1 cellular context compared by ENCODE assay signal in genomic region chr6:34839696-34840352, GRCh38.
TF ChIP-seq lines count a peak whose summit lies in the region.

No MANE protein-coding gene starts in this region.

TF ChIP-seq in K562, 482 proteins besides CTCF, POLR2A, EP300 and RAD21:
- TF ChIP-seq TEAD4 (IDR thresholded peaks at IDR 0.05; ENCODE audit: low read length) (no peak), TEAD4 (CRISPR knock-in tag; IDR thresholded peaks at IDR 0.05; ENCODE audit: borderline replicate concordance) (no peak), PTTG1 (tag; IDR thresholded peaks at IDR 0.05; ENCODE audit: low read depth) (peak; percentile 52; the same call in 1 of the 2 replicates), NFE2 (IDR thresholded peaks at IDR 0.05; ENCODE audit: low read depth) (peak; percentile 93), NONO (IDR thresholded peaks at IDR 0.05; ENCODE audit: low read depth in 2 of 2, low read length in 1 of 2) (no peak), DMBX1 (CRISPR knock-in tag; IDR thresholded peaks at IDR 0.05; ENCODE audit: borderline replicate concordance) (peak; percentile 69; the same call in 1 of the 2 replicates), SIN3A (IDR thresholded peaks at IDR 0.05; ENCODE audit: borderline replicate concordance in 2 of 2, control insufficient read depth in 1 of 2, low read depth in 2 of 2, low read length in 2 of 2) (no peak), NFE2L1 (tag; IDR thresholded peaks at IDR 0.05; ENCODE audit: borderline replicate concordance, low read depth) (peak; percentile 91), ARID1B (IDR thresholded peaks at IDR 0.05) (peak; percentile 22; the same call in 1 of the 2 replicates), MAFF (IDR thresholded peaks at IDR 0.05; ENCODE audit: low read length) (peak; percentile 95), KDM5B (IDR thresholded peaks at IDR 0.05; ENCODE audit: insufficient replicate concordance, low read depth, low read length) (no peak), MTF1 (CRISPR knock-in tag; IDR thresholded peaks at IDR 0.05; ENCODE audit: borderline replicate concordance) (0 out of 2 replicates have a peak, but pooled peaks have one; percentile 23), MAFK (IDR thresholded peaks at IDR 0.05; ENCODE audit: low read length) (peak; percentile 90), NFXL1 (CRISPR knock-in tag; IDR thresholded peaks at IDR 0.05) (no peak), BACH1 (tag; IDR thresholded peaks at IDR 0.05) (peak; percentile 78; the same call in 1 of the 2 replicates), NR2C1 (IDR thresholded peaks at IDR 0.05) (no peak), NR2C1 (tag; IDR thresholded peaks at IDR 0.05) (peak; percentile 74), NR4A1 (CRISPR knock-in tag; IDR thresholded peaks at IDR 0.05) (no peak), NR4A1 (tag; IDR thresholded peaks at IDR 0.05) (peak; percentile 82; the same call in 1 of the 2 replicates), NFIC (IDR thresholded peaks at IDR 0.05) (peak; percentile 59), CHAMP1 (IDR thresholded peaks at IDR 0.05) (no peak), C11orf30 (IDR thresholded peaks at IDR 0.05; ENCODE audit: low read depth) (peak; percentile 93), NCOA1 (IDR thresholded peaks at IDR 0.05; ENCODE audit: low read depth) (no peak), ZNF740 (CRISPR knock-in tag; IDR thresholded peaks at IDR 0.05) (no peak), ZNF740 (tag; IDR thresholded peaks at IDR 0.05) (0 out of 4 replicates have a peak, but pooled peaks of 1 of the 2 experiments have one; percentile 23), CXXC5 (CRISPR knock-in tag; IDR thresholded peaks at IDR 0.05) (peak; percentile 43; the same call in 1 of the 2 replicates), TCF15 (CRISPR knock-in tag; IDR thresholded peaks at IDR 0.05) (0 out of 2 replicates have a peak, but pooled peaks have one; percentile 39), KDM2B (CRISPR knock-in tag; IDR thresholded peaks at IDR 0.05) (no peak), MAFG (tag; conservative IDR thresholded peaks at IDR 0.05) (peak; percentile 97), PURB (CRISPR knock-in tag; IDR thresholded peaks at IDR 0.05; ENCODE audit: low read depth) (no peak), CGGBP1 (CRISPR knock-in tag; IDR thresholded peaks at IDR 0.05) (0 out of 2 replicates have a peak, but pooled peaks have one; percentile 51), PTRF (tag; IDR thresholded peaks at IDR 0.05) (peak; percentile 73; the same call in 1 of the 2 replicates), CBFA2T3 (IDR thresholded peaks at IDR 0.05) (0 out of 2 replicates have a peak, but pooled peaks have one; percentile 5), NR3C1 (CRISPR knock-in tag; IDR thresholded peaks at IDR 0.05) (no peak), JUND (IDR thresholded peaks at IDR 0.05; ENCODE audit: borderline replicate concordance, low read depth, low read length) (no peak), JUND (tag; IDR thresholded peaks at IDR 0.05; ENCODE audit: borderline replicate concordance, low read depth, low read length) (peak; percentile 32; the same call in 1 of the 3 replicates), MECOM (CRISPR knock-in tag; IDR thresholded peaks at IDR 0.05) (peak; percentile 30; the same call in 1 of the 2 replicates), SMAD4 (CRISPR knock-in tag; conservative IDR thresholded peaks at IDR 0.05) (peak; percentile 67), NR1H2 (CRISPR knock-in tag; IDR thresholded peaks at IDR 0.05) (no peak), NCOR1 (IDR thresholded peaks at IDR 0.05) (peak; percentile 22; the same call in 1 of the 2 replicates), ZNF644 (tag; IDR thresholded peaks at IDR 0.05; ENCODE audit: low read depth) (peak; percentile 51; the same call in 1 of the 2 replicates), CTBP1 (IDR thresholded peaks at IDR 0.05; ENCODE audit: borderline replicate concordance) (peak; percentile 23; the same call in 1 of the 2 replicates), ZNF316 (IDR thresholded peaks at IDR 0.05) (peak; percentile 97), ZNF143 (CRISPR knock-in tag; IDR thresholded peaks at IDR 0.05) (no peak), IFI16 (CRISPR knock-in tag; IDR thresholded peaks at IDR 0.05) (no peak)
- TF ChIP-seq, protein P1, sequence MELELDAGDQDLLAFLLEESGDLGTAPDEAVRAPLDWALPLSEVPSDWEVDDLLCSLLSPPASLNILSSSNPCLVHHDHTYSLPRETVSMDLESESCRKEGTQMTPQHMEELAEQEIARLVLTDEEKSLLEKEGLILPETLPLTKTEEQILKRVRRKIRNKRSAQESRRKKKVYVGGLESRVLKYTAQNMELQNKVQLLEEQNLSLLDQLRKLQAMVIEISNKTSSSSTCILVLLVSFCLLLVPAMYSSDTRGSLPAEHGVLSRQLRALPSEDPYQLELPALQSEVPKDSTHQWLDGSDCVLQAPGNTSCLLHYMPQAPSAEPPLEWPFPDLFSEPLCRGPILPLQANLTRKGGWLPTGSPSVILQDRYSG (tag; conservative IDR thresholded peaks at IDR 0.05; ENCODE audit: low read depth): peak; percentile 63; the same call in 1 of the 2 replicates
- TF ChIP-seq, protein P2, sequence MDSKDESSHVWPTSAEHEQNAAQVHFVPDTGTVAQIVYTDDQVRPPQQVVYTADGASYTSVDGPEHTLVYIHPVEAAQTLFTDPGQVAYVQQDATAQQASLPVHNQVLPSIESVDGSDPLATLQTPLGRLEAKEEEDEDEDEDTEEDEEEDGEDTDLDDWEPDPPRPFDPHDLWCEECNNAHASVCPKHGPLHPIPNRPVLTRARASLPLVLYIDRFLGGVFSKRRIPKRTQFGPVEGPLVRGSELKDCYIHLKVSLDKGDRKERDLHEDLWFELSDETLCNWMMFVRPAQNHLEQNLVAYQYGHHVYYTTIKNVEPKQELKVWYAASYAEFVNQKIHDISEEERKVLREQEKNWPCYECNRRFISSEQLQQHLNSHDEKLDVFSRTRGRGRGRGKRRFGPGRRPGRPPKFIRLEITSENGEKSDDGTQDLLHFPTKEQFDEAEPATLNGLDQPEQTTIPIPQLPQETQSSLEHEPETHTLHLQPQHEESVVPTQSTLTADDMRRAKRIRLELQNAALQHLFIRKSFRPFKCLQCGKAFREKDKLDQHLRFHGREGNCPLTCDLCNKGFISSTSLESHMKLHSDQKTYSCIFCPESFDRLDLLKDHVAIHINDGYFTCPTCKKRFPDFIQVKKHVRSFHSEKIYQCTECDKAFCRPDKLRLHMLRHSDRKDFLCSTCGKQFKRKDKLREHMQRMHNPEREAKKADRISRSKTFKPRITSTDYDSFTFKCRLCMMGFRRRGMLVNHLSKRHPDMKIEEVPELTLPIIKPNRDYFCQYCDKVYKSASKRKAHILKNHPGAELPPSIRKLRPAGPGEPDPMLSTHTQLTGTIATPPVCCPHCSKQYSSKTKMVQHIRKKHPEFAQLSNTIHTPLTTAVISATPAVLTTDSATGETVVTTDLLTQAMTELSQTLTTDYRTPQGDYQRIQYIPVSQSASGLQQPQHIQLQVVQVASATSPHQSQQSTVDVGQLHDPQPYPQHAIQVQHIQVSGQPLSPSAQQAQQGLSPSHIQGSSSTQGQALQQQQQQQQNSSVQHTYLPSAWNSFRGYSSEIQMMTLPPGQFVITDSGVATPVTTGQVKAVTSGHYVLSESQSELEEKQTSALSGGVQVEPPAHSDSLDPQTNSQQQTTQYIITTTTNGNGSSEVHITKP (IDR thresholded peaks at IDR 0.05; ENCODE audit: partially characterized antibody): no peak
- TF ChIP-seq, protein P3, sequence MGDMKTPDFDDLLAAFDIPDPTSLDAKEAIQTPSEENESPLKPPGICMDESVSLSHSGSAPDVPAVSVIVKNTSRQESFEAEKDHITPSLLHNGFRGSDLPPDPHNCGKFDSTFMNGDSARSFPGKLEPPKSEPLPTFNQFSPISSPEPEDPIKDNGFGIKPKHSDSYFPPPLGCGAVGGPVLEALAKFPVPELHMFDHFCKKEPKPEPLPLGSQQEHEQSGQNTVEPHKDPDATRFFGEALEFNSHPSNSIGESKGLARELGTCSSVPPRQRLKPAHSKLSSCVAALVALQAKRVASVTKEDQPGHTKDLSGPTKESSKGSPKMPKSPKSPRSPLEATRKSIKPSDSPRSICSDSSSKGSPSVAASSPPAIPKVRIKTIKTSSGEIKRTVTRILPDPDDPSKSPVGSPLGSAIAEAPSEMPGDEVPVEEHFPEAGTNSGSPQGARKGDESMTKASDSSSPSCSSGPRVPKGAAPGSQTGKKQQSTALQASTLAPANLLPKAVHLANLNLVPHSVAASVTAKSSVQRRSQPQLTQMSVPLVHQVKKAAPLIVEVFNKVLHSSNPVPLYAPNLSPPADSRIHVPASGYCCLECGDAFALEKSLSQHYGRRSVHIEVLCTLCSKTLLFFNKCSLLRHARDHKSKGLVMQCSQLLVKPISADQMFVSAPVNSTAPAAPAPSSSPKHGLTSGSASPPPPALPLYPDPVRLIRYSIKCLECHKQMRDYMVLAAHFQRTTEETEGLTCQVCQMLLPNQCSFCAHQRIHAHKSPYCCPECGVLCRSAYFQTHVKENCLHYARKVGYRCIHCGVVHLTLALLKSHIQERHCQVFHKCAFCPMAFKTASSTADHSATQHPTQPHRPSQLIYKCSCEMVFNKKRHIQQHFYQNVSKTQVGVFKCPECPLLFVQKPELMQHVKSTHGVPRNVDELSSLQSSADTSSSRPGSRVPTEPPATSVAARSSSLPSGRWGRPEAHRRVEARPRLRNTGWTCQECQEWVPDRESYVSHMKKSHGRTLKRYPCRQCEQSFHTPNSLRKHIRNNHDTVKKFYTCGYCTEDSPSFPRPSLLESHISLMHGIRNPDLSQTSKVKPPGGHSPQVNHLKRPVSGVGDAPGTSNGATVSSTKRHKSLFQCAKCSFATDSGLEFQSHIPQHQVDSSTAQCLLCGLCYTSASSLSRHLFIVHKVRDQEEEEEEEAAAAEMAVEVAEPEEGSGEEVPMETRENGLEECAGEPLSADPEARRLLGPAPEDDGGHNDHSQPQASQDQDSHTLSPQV (IDR thresholded peaks at IDR 0.05): peak; percentile 92
- TF ChIP-seq, protein P4, sequence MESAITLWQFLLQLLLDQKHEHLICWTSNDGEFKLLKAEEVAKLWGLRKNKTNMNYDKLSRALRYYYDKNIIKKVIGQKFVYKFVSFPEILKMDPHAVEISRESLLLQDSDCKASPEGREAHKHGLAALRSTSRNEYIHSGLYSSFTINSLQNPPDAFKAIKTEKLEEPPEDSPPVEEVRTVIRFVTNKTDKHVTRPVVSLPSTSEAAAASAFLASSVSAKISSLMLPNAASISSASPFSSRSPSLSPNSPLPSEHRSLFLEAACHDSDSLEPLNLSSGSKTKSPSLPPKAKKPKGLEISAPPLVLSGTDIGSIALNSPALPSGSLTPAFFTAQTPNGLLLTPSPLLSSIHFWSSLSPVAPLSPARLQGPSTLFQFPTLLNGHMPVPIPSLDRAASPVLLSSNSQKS (CRISPR knock-in tag; IDR thresholded peaks at IDR 0.05): no peak
